ENCODE assay signal across 34 cellular contexts in the genomic region with DNA sequence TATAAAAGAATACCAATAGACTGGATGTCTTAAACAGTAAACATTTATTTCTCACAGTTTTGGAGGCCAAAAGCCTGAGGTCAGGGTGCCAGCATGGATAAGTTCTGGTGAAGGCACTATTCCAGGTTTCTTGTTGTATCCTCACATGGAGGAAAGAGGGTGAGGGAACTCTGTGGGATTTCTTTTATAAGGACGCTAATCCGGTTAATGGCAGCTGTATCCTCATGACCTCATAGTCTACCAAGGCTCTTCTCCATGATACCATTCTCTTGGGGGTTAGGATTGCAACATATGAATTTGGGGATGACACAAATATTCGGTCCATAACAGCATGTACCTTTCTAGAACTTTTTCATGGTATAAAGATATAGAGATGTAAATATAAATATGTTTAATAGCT.
"Had no signal": no experiment of that assay in that cellular context is flagged by ENCODE, and none has a peak within 500 bp of the region (broad histone marks: within the 10 kb centered on the region; RNA-seq: fewer than 3 reads in every experiment).

No MANE protein-coding gene starts in this region.

- H3K36me3 ChIP-seq: adrenal gland, esophagus muscularis mucosa, gastrocnemius medialis, WERI-Rb-1 had no signal

- DNase-seq: activated B cell treated with CpG ODN at 0.5 μM for 24 hours; activated CD4-positive, alpha-beta memory T cell treated with anti-CD3 and anti-CD28 coated beads for 36 hours; activated CD4-positive, alpha-beta T cell treated with anti-CD3 and anti-CD28 coated beads for 48 hours; activated CD8-positive, alpha-beta memory T cell treated with anti-CD3 and anti-CD28 coated beads, Interleukin-2, amount 10 ng/mL, durations not matched to agents 7 days and 5 days; activated CD8-positive, alpha-beta memory T cell treated with anti-CD3 and anti-CD28 coated beads, Interleukin-2, amount 50 U/mL, for 4 hours; activated CD8-positive, alpha-beta T cell treated with anti-CD3 and anti-CD28 coated beads, Interleukin-2, amount 10 ng/mL, durations not matched to agents 7 days and 5 days; activated effector memory CD4-positive, alpha-beta T cell treated with anti-CD3 and anti-CD28 coated beads, Interleukin-2, amount 50 U/mL, for 16 hours; activated naive CD4-positive, alpha-beta T cell treated with anti-CD3 and anti-CD28 coated beads for 36 hours; activated naive CD8-positive, alpha-beta T cell treated with anti-CD3 and anti-CD28 coated beads for 36 hours; activated naive CD8-positive, alpha-beta T cell treated with anti-CD3 and anti-CD28 coated beads, Interleukin-2, amount 50 U/mL, for 24 hours; activated T-cell treated with anti-CD3 and anti-CD28 coated beads, Interleukin-2, amount 50 U/mL, for 1 hour; activated T-cell treated with anti-CD3 and anti-CD28 coated beads, Interleukin-2, amount 50 U/mL, for 48 hours; adrenal gland; amygdala; aorta; body of pancreas; caudate nucleus; cortex of kidney; dermis blood vessel endothelial cell; effector CD4-positive, alpha-beta T cell; effector memory CD8-positive, alpha-beta T cell; erythroblast; foreskin keratinocyte; gastrocnemius medialis; T-helper 1 cell; T-helper 17 cell; T1000; WERI-Rb-1 had no signal

- H3K4me3 ChIP-seq: adrenal gland, body of pancreas, esophagus muscularis mucosa, gastrocnemius medialis had no signal

- H3K4me1 Mint-ChIP-seq: activated B cell treated with CpG ODN at 0.5 μM for 24 hours; activated CD8-positive, alpha-beta memory T cell treated with anti-CD3 and anti-CD28 coated beads, Interleukin-2, amount 10 ng/mL, durations not matched to agents 7 days and 5 days; activated naive CD4-positive, alpha-beta T cell treated with anti-CD3 and anti-CD28 coated beads, Interleukin-2, amount 50 U/mL, for 24 hours; activated naive CD8-positive, alpha-beta T cell treated with anti-CD3 and anti-CD28 coated beads for 36 hours; activated naive CD8-positive, alpha-beta T cell treated with anti-CD3 and anti-CD28 coated beads, Interleukin-2, amount 50 U/mL, for 24 hours; T-helper 17 cell had no signal

- H3K9me3 ChIP-seq: adrenal gland, body of pancreas, esophagus muscularis mucosa, gastrocnemius medialis had no signal

- H3K27me3 Mint-ChIP-seq: activated CD8-positive, alpha-beta memory T cell treated with anti-CD3 and anti-CD28 coated beads, Interleukin-2, amount 10 ng/mL, durations not matched to agents 7 days and 5 days; activated naive CD8-positive, alpha-beta T cell treated with anti-CD3 and anti-CD28 coated beads, Interleukin-2, amount 50 U/mL, for 24 hours; effector memory CD8-positive, alpha-beta T cell; T-helper 17 cell had no signal

- H3K27ac Mint-ChIP-seq: activated B cell treated with CpG ODN at 0.5 μM for 24 hours; activated CD4-positive, alpha-beta memory T cell treated with anti-CD3 and anti-CD28 coated beads for 36 hours; activated CD8-positive, alpha-beta memory T cell treated with anti-CD3 and anti-CD28 coated beads, Interleukin-2, amount 10 ng/mL, durations not matched to agents 7 days and 5 days; activated CD8-positive, alpha-beta T cell treated with anti-CD3 and anti-CD28 coated beads, Interleukin-2, amount 10 ng/mL, durations not matched to agents 7 days and 5 days; activated naive CD4-positive, alpha-beta T cell treated with anti-CD3 and anti-CD28 coated beads for 36 hours; activated naive CD4-positive, alpha-beta T cell treated with anti-CD3 and anti-CD28 coated beads, Interleukin-2, amount 50 U/mL, for 24 hours; activated naive CD8-positive, alpha-beta T cell treated with anti-CD3 and anti-CD28 coated beads for 36 hours; activated naive CD8-positive, alpha-beta T cell treated with anti-CD3 and anti-CD28 coated beads, Interleukin-2, amount 50 U/mL, for 24 hours; activated T-helper 1 cell treated with anti-CD3 and anti-CD28 coated beads, Interleukin-12 subunit alpha, Interleukin-12 subunit beta, Interleukin-2, Interleukin-4 antibody, amounts not matched to agents 30 ng/mL and 10 ng/mL and 1 ng/mL, durations not matched to agents 14 hours and 24 hours and 36 hours; activated T-helper 2 cell treated with anti-CD3 and anti-CD28 coated beads, Interferon-gamma antibody, Interleukin-2, Interleukin-4, amounts not matched to agents 10 μg/mL and 5 μg/mL and 100 μg/mL, durations not matched to agents 14 hours and 24 hours and 36 hours; effector memory CD8-positive, alpha-beta T cell; T-helper 17 cell; T-helper 2 cell treated with Interferon-gamma antibody and Interleukin-4, amounts not matched to agents 5 μg/mL and 100 μg/mL, for 36 hours had no signal

- H3K9me3 Mint-ChIP-seq: activated B cell treated with CpG ODN at 0.5 μM for 24 hours; activated CD4-positive, alpha-beta memory T cell treated with anti-CD3 and anti-CD28 coated beads for 36 hours; activated naive CD4-positive, alpha-beta T cell treated with anti-CD3 and anti-CD28 coated beads for 36 hours; activated naive CD4-positive, alpha-beta T cell treated with anti-CD3 and anti-CD28 coated beads, Interleukin-2, amount 50 U/mL, for 24 hours; activated naive CD8-positive, alpha-beta T cell treated with anti-CD3 and anti-CD28 coated beads for 36 hours; activated naive CD8-positive, alpha-beta T cell treated with anti-CD3 and anti-CD28 coated beads, Interleukin-2, amount 50 U/mL, for 24 hours; activated T-helper 1 cell treated with anti-CD3 and anti-CD28 coated beads, Interleukin-12 subunit alpha, Interleukin-12 subunit beta, Interleukin-2, Interleukin-4 antibody, amounts not matched to agents 30 ng/mL and 10 ng/mL and 1 ng/mL, durations not matched to agents 14 hours and 24 hours and 36 hours; activated T-helper 2 cell treated with anti-CD3 and anti-CD28 coated beads, Interferon-gamma antibody, Interleukin-2, Interleukin-4, amounts not matched to agents 10 μg/mL and 5 μg/mL and 100 μg/mL, durations not matched to agents 14 hours and 24 hours and 36 hours; T-helper 2 cell treated with Interferon-gamma antibody and Interleukin-4, amounts not matched to agents 5 μg/mL and 100 μg/mL, for 36 hours had no signal

- H3K4me1 ChIP-seq: adrenal gland, foreskin keratinocyte, gastrocnemius medialis had no signal

- H3K4me3 Mint-ChIP-seq: activated B cell treated with CpG ODN at 0.5 μM for 24 hours; activated CD4-positive, alpha-beta memory T cell treated with anti-CD3 and anti-CD28 coated beads for 36 hours; activated CD8-positive, alpha-beta memory T cell treated with anti-CD3 and anti-CD28 coated beads, Interleukin-2, amount 10 ng/mL, durations not matched to agents 7 days and 5 days; activated CD8-positive, alpha-beta T cell treated with anti-CD3 and anti-CD28 coated beads, Interleukin-2, amount 10 ng/mL, durations not matched to agents 7 days and 5 days; activated naive CD4-positive, alpha-beta T cell treated with anti-CD3 and anti-CD28 coated beads for 36 hours; activated naive CD4-positive, alpha-beta T cell treated with anti-CD3 and anti-CD28 coated beads, Interleukin-2, amount 50 U/mL, for 24 hours; activated naive CD8-positive, alpha-beta T cell treated with anti-CD3 and anti-CD28 coated beads for 36 hours; activated naive CD8-positive, alpha-beta T cell treated with anti-CD3 and anti-CD28 coated beads, Interleukin-2, amount 50 U/mL, for 24 hours; activated T-helper 1 cell treated with anti-CD3 and anti-CD28 coated beads, Interleukin-12 subunit alpha, Interleukin-12 subunit beta, Interleukin-2, Interleukin-4 antibody, amounts not matched to agents 30 ng/mL and 10 ng/mL and 1 ng/mL, durations not matched to agents 14 hours and 24 hours and 36 hours; effector memory CD8-positive, alpha-beta T cell; T-helper 17 cell; T-helper 2 cell treated with Interferon-gamma antibody and Interleukin-4, amounts not matched to agents 5 μg/mL and 100 μg/mL, for 36 hours had no signal

- H3K27me3 ChIP-seq: adrenal gland, body of pancreas, esophagus muscularis mucosa, foreskin keratinocyte, gastrocnemius medialis had no signal

- H3K36me3 Mint-ChIP-seq: activated CD4-positive, alpha-beta memory T cell treated with anti-CD3 and anti-CD28 coated beads for 36 hours; activated CD8-positive, alpha-beta memory T cell treated with anti-CD3 and anti-CD28 coated beads, Interleukin-2, amount 10 ng/mL, durations not matched to agents 7 days and 5 days; activated naive CD4-positive, alpha-beta T cell treated with anti-CD3 and anti-CD28 coated beads, Interleukin-2, amount 50 U/mL, for 24 hours; activated naive CD8-positive, alpha-beta T cell treated with anti-CD3 and anti-CD28 coated beads for 36 hours had no signal

- ATAC-seq: activated CD4-positive, CD25-positive, alpha-beta regulatory T cell treated with anti-CD3 and anti-CD28 coated beads, Interleukin-2, amount 50 U/mL, for 24 hours; activated CD8-positive, alpha-beta memory T cell treated with anti-CD3 and anti-CD28 coated beads, Interleukin-2, amount 10 ng/mL, durations not matched to agents 7 days and 5 days; activated CD8-positive, alpha-beta T cell treated with anti-CD3 and anti-CD28 coated beads, Interleukin-2, amount 10 ng/mL, durations not matched to agents 7 days and 5 days; activated naive CD8-positive, alpha-beta T cell treated with anti-CD3 and anti-CD28 coated beads, Interleukin-2, amount 50 U/mL, for 24 hours; body of pancreas; effector memory CD8-positive, alpha-beta T cell; foreskin keratinocyte; gastrocnemius medialis; T-helper 17 cell had no signal

- H3K27ac ChIP-seq: adrenal gland, body of pancreas, esophagus muscularis mucosa, foreskin keratinocyte, gastrocnemius medialis, WERI-Rb-1 had no signal
